In the genomic region with DNA sequence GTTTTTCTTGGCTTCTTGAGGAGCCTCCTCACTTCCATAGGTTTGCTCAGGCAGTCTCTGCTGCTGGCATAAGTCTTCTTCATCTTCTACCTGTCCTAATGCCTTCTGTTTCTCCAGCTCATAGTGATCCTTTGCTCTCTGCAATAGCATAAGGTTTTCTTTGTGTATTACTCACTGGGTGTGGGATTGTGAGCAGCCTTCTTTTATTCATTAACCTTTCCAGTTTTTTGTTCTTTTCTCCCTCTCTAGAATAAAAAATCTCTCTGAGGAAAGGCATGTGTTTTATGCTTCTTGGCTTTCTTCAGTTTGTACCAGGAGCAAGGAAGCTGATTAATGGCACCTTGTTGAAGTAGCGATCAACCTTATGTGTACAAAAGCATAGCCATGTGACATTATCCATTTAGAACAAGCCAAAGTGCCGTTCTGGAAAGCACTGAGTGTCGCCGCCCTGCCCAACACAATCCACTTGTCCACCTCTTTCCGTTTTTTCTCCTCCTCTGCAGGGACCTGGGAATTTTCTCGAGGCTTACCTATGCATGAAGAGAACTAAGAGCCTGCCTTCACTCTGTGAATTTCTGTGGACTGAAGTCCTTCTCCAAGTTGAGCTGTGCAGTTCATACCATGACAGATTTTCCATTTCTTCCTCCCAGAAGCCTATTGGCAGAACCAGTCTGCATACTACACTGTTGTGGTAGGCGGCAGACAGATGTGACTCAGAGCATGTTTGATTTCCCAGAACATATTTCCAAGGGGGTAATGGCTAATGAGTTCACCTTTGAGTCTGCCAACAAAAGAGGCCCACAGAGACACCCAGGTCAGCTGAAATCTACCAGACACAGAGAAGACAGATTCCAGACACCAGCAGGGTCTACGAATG, we compare ENCODE assay signal across 17 cellular contexts. TPM values are rescaled to one million over a fixed set of nuclear protein-coding genes. Genes with fewer than 3 reads are reported as not detected.
DNase-seq lines count a peak whose midpoint lies in the region; ATAC-seq, FAIRE-seq and TF ChIP-seq lines count a peak whose summit lies in the region.
"Had no signal": no experiment of that assay in that cellular context is flagged by ENCODE, and none has a peak within 500 bp of the region (broad histone marks: within the 10 kb centered on the region; RNA-seq: fewer than 3 reads in every experiment).

No MANE protein-coding gene starts in this region.

- H3K4me1 ChIP-seq in ascending aorta (no peaks in the 10 kb centered on the region), keratinocyte (ENCODE audit: control insufficient read depth, extremely low read depth, insufficient read depth, low read length) (no peaks in the 10 kb centered on the region), small intestine (ENCODE audit: control insufficient read depth in 2 of 2, insufficient read depth in 1 of 2, low read depth in 1 of 2, low read length in 1 of 2) (peaks cover 2 to 3% of the 10 kb centered on the region in 2 donors)

- H3K27me3 ChIP-seq in ascending aorta (no peaks in the 10 kb centered on the region), keratinocyte (ENCODE audit: control insufficient read depth, extremely low read depth, insufficient read depth, low read length) (no peaks in the 10 kb centered on the region), small intestine (ENCODE audit: control insufficient read depth in 2 of 2, insufficient read depth in 2 of 2, low read length in 2 of 2) (no peaks in the 10 kb centered on the region)

- intact Hi-C loops in ascending aorta (cut with DNase I): loop anchor here (2.0 to 5.0 kb wide), 2 partner anchors 53 to 78 kb away; no protein-coding TSS in a partner anchor

- H3K4me2 ChIP-seq in keratinocyte (ENCODE audit: control insufficient read depth, extremely low read depth, insufficient read depth, low read depth, low read length): no peak overlapping the region

- H3K27ac ChIP-seq in ascending aorta: peak overlapping the region; percentile 42 to 58
- no peak overlapping the region for H3K27ac ChIP-seq in keratinocyte (ENCODE audit: control insufficient read depth, insufficient read depth, low read length)
- no peak overlapping the region for H3K27ac ChIP-seq in small intestine (ENCODE audit: low read depth in 1 of 2, low read length in 1 of 2)

- H3K9ac ChIP-seq in keratinocyte (ENCODE audit: control insufficient read depth, extremely low read depth, insufficient read depth, low read length): no peak overlapping the region

- peak; percentile 5 for DNase-seq in HCEC 1CT
- peak in 1 of 2 donors; percentile 73 for DNase-seq in ascending aorta (ENCODE audit: low spot score in 2 of 2)
- DNase-seq in keratinocyte (ENCODE audit: low read depth, low spot score): no peak
- DNase-seq in small intestine: peak; percentile 38
- no peak for DNase-seq in HTR-8/SVneo (ENCODE audit: insufficient read length, low spot score)
- DNase-seq: activated effector memory CD4-positive, alpha-beta T cell treated with anti-CD3 and anti-CD28 coated beads, Interleukin-2, amount 50 U/mL, for 16 hours; COR-L47; NCI-H1436 treated with DMSO at 0.1 percent for 48 hours; occipital lobe; stimulated activated CD4-positive, alpha-beta T cell treated with anti-CD3 and anti-CD28 coated beads, Interleukin-4, amount 100 ng/mL, for 1 hour; stimulated activated naive CD8-positive, alpha-beta T cell treated with anti-CD3 and anti-CD28 coated beads, Interleukin-15, amount 100 ng/mL, for 72 hours had no signal

- H3K4me3 ChIP-seq in ascending aorta (peak overlapping the region in 1 of 2 donors; percentile 25), keratinocyte (ENCODE audit: control insufficient read depth in 2 of 3, extremely low read depth in 1 of 3, insufficient read depth in 2 of 3, low read depth in 1 of 3, low read length in 3 of 3) (no peak overlapping the region), small intestine (ENCODE audit: low read depth in 1 of 2, low read length in 2 of 2) (no peak overlapping the region)

- FAIRE-seq in keratinocyte (lab: Jason Lieb, UNC) (peak; percentile 65), small intestine (lab: Jason Lieb, UNC) (no peak), HTR-8/SVneo (lab: Jason Lieb, UNC) (no peak)
- FAIRE-seq: colon, H54 had no signal

- dilution Hi-C loops in keratinocyte (cut with MboI; ENCODE audit: extremely low pct_ligation_motif_present, low sequenced_read_pairs): no loop called here

- H3K9me1 ChIP-seq in keratinocyte (ENCODE audit: control insufficient read depth, extremely low read depth, insufficient read depth, low read length): no peaks in the 10 kb centered on the region

- ATAC-seq in GM21737 (IDR thresholded peaks at IDR 0.05; ENCODE audit: unreplicated experiment): no peak
- no peak for ATAC-seq in HG03196 (IDR thresholded peaks at IDR 0.05; ENCODE audit: unreplicated experiment)
- no peak for ATAC-seq in HG03442 (IDR thresholded peaks at IDR 0.05; ENCODE audit: unreplicated experiment)
- ATAC-seq: stimulated activated naive CD8-positive, alpha-beta T cell treated with anti-CD3 and anti-CD28 coated beads, Interleukin-15, amount 100 ng/mL, for 72 hours had no signal

- H3K79me2 ChIP-seq in keratinocyte (ENCODE audit: control insufficient read depth, insufficient read depth, low read length): no peaks in the 10 kb centered on the region

- H4K20me1 ChIP-seq in keratinocyte (ENCODE audit: control insufficient read depth, extremely low read depth, insufficient read depth, low read length): no peaks in the 10 kb centered on the region

- H3K9me3 ChIP-seq in ascending aorta (no peaks in the 10 kb centered on the region), keratinocyte (ENCODE audit: control insufficient read depth, low read depth, low read length) (no peaks in the 10 kb centered on the region), small intestine (ENCODE audit: control insufficient read depth, low read depth) (no peaks in the 10 kb centered on the region)

- WGBS in small intestine, 3 donors: 73 to 78% (median 75%) methylated on average over 8 of the region's 8 CpGs

- TF ChIP-seq CTCF in ascending aorta (IDR thresholded peaks at IDR 0.05) (no peak), keratinocyte (optimal IDR thresholded peaks at IDR 0.05 in 1 of 3, IDR thresholded peaks at IDR 0.05 in 1 of 3, conservative IDR thresholded peaks at IDR 0.05 in 1 of 3; ENCODE audit: extremely low read depth in 1 of 3, insufficient read depth in 2 of 3, low read length in 3 of 3) (no peak)

- H3K36me3 ChIP-seq in ascending aorta: no peaks in the 10 kb centered on the region
- H3K36me3 ChIP-seq in keratinocyte (ENCODE audit: control insufficient read depth in 2 of 2, extremely low read depth in 1 of 2, insufficient read depth in 2 of 2, low read length in 2 of 2): no peaks in the 10 kb centered on the region
- H3K36me3 ChIP-seq in small intestine (ENCODE audit: control insufficient read depth in 2 of 2, insufficient read depth in 2 of 2, low read length in 2 of 2): no peaks in the 10 kb centered on the region

- H2AFZ ChIP-seq in keratinocyte (ENCODE audit: control insufficient read depth, low read length): no peak overlapping the region

RNA-seq across cellular contexts. Expression of a gene that starts 39.0 kb away (rescaled TPM):
- total RNA-seq in ascending aorta: 12.3 TPM
- not detected in 3 replicates for polyA plus RNA-seq in keratinocyte
- not detected for polyA plus RNA-seq in keratinocyte (2011; ENCODE audit: low read depth)
- not detected in 2 replicates for polyA plus RNA-seq in keratinocyte (2011; cell fraction: cytosol; rRNA removed)
- polyA plus RNA-seq in keratinocyte (2011; cell fraction: nucleus; rRNA removed): not detected in 2 replicates
- not detected in 2 replicates for polyA plus RNA-seq in keratinocyte (2012; ENCODE audit: low replicate concordance)
- polyA minus RNA-seq in keratinocyte: not detected in 3 replicates
- polyA minus RNA-seq in keratinocyte (2011; cell fraction: cytosol; rRNA and poly(A)+ RNA removed): not detected
- not detected in 2 replicates for polyA minus RNA-seq in keratinocyte (2011; cell fraction: nucleus; rRNA and poly(A)+ RNA removed)
- 10 to 100 TPM in 1 of 3 donors, 1 to 10 TPM in 1, under 1 TPM in 1; 0.89 to 42.3 (median 2.7) TPM for polyA plus RNA-seq in small intestine
- total RNA-seq: occipital lobe; T-helper 1 cell treated with Interleukin-12 subunit alpha and Interleukin-12 subunit beta and Interleukin-4 antibody, amounts not matched to agents 30 ng/mL and 1 ng/mL, for 36 hours had no signal

Comparison
In these comparisons a context has a peak if more than half of its experiments do, and no peak if none do; other contexts are left out.
1. DNase-seq: peak in HCEC 1CT (single experiment) and small intestine (single experiment); none in keratinocyte (single experiment) and HTR-8/SVneo (single experiment).
2. H3K27ac ChIP-seq: peak in ascending aorta (2 of 2); none in keratinocyte (single experiment) and small intestine (0 of 2).